1 cellular context compared by ENCODE assay signal in genomic region chr1:39047374-39048229, GRCh38.
TF ChIP-seq lines count a peak whose summit lies in the region.

No MANE protein-coding gene starts in this region.

TF ChIP-seq in HepG2, 621 proteins besides CTCF, POLR2A, EP300 and RAD21:
- TF ChIP-seq ZFY (CRISPR knock-in tag; IDR thresholded peaks at IDR 0.05): no peak
- peak; percentile 75 for TF ChIP-seq FOSL2 (CRISPR knock-in tag; IDR thresholded peaks at IDR 0.05)
TF ChIP-seq in HepG2: peak in this region for 1.
